25 cellular contexts compared by ENCODE assay signal in the genomic region with DNA sequence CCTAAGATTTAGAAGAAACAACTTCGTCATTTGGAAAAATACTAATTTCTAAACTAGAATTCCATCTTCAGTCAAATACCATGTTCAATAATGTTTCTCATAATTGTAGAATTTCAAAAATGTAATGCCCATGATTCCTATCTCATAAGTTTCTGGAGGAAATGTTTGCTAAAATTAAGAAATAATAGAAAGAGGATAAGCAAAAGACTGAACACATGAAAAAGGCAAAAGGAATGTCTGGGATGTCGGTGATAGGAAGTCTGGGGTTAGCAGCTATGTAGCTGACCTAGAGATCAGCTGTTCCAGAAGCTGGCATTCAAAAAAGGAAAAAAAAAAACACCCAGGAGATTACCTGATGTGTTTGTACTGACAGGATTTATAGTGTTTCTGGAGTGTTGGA. TPM values are rescaled to one million over a fixed set of nuclear protein-coding genes. Genes with fewer than 3 reads are reported as not detected.
DNase-seq lines count a peak whose midpoint lies in the region; TF ChIP-seq lines count a peak whose summit lies in the region.
"Had no signal": no experiment of that assay in that cellular context is flagged by ENCODE, and none has a peak within 500 bp of the region (broad histone marks: within the 10 kb centered on the region; RNA-seq: fewer than 3 reads in every experiment).

No MANE protein-coding gene starts in this region.

- no peak overlapping the region for H3K18ac ChIP-seq in mesendoderm (ENCODE audit: low read length)

- DNase-seq in A172 (ENCODE audit: low spot score) (peak; percentile 45), LHCN-M2 (ENCODE audit: low read depth) (peak; percentile 60), chondrocyte (ENCODE audit: low spot score) (no peak), mesendoderm (peak; percentile 50), MCF 10A (ENCODE audit: unreplicated experiment) (no peak), ureter (ENCODE audit: low spot score) (no peak), RWPE1 (ENCODE audit: low spot score) (no peak)
- DNase-seq in activated T-cell treated with anti-CD3 and anti-CD28 coated beads, Interleukin-2, amount 50 U/mL, for 24 hours = no peak
- DNase-seq: activated CD8-positive, alpha-beta memory T cell treated with anti-CD3 and anti-CD28 coated beads, Interleukin-2, amount 50 U/mL, for 4 hours; activated naive CD8-positive, alpha-beta T cell treated with anti-CD3 and anti-CD28 coated beads for 36 hours; AML-193; cortex of kidney; IMR-90; left ventricle myocardium inferior; MG63; mucosa of descending colon; NCI-H1436 treated with DMSO at 0.1 percent for 48 hours; NCI-H524; spleen; stimulated activated CD4-positive, alpha-beta T cell treated with anti-CD3 and anti-CD28 coated beads, Interleukin-4, amount 100 ng/mL, for 1 hour; stimulated activated naive CD4-positive, alpha-beta T cell treated with Interleukin-2 at 50 U/mL for 16 hours had no signal

- H3K27me3 Mint-ChIP-seq in chondrocyte (ENCODE audit: low read depth) = no peaks in the 10 kb centered on the region
- no peaks in the 10 kb centered on the region for H3K27me3 Mint-ChIP-seq in activated T-cell treated with anti-CD3 and anti-CD28 coated beads, Interleukin-2, amount 50 U/mL, for 24 hours
- no peaks in the 10 kb centered on the region for H3K27me3 Mint-ChIP-seq in MCF 10A (ENCODE audit: insufficient read depth, unreplicated experiment)
- H3K27me3 Mint-ChIP-seq: activated naive CD8-positive, alpha-beta T cell treated with anti-CD3 and anti-CD28 coated beads for 36 hours; brain had no signal

- no peak overlapping the region for H2BK120ac ChIP-seq in mesendoderm (ENCODE audit: low read depth, low read length)

- H3K79me1 ChIP-seq in mesendoderm (ENCODE audit: low read length) = no peaks in the 10 kb centered on the region

- no peak overlapping the region for H3K4me2 ChIP-seq in mesendoderm (ENCODE audit: low read length)

- no peaks in the 10 kb centered on the region for H3K79me2 ChIP-seq in mesendoderm (ENCODE audit: control insufficient read depth, insufficient read depth, low read length)

- no peak overlapping the region for H2BK15ac ChIP-seq in mesendoderm (replicated peaks; ENCODE audit: low read depth)

- no peak overlapping the region for H4K8ac ChIP-seq in mesendoderm (ENCODE audit: low read depth, low read length)

- TF ChIP-seq CTCF in chondrocyte (IDR thresholded peaks at IDR 0.05) = no peak
- TF ChIP-seq CTCF in MCF 10A (IDR thresholded peaks at IDR 0.05; ENCODE audit: unreplicated experiment) = no peak
- TF ChIP-seq CTCF in RWPE1 (conservative IDR thresholded peaks at IDR 0.05; ENCODE audit: low read depth) = no peak

- no TSS peak for BruUV-seq in MCF 10A (replicated peaks; lab: Mats Ljungman, UMichigan)

- H3K23ac ChIP-seq in mesendoderm (ENCODE audit: low read length) = no peak overlapping the region

- H3K4me1 Mint-ChIP-seq in chondrocyte (ENCODE audit: low read depth) = peaks cover 36% of the 10 kb centered on the region
- H3K4me1 Mint-ChIP-seq in activated T-cell treated with anti-CD3 and anti-CD28 coated beads, Interleukin-2, amount 50 U/mL, for 24 hours (ENCODE audit: low read depth) = no peaks in the 10 kb centered on the region
- no peaks in the 10 kb centered on the region for H3K4me1 Mint-ChIP-seq in MCF 10A (ENCODE audit: insufficient read depth, unreplicated experiment)
- H3K4me1 Mint-ChIP-seq: activated naive CD8-positive, alpha-beta T cell treated with anti-CD3 and anti-CD28 coated beads for 36 hours had no signal

- no peak overlapping the region for H3K4ac ChIP-seq in mesendoderm (ENCODE audit: low read depth, low read length)

- H3K27ac Mint-ChIP-seq in chondrocyte (ENCODE audit: unreplicated experiment) = peak overlapping the region; percentile 82
- H3K27ac Mint-ChIP-seq in activated T-cell treated with anti-CD3 and anti-CD28 coated beads, Interleukin-2, amount 50 U/mL, for 24 hours = no peak overlapping the region
- no peak overlapping the region for H3K27ac Mint-ChIP-seq in MCF 10A (ENCODE audit: low read depth, unreplicated experiment)
- H3K27ac Mint-ChIP-seq: activated naive CD8-positive, alpha-beta T cell treated with anti-CD3 and anti-CD28 coated beads for 36 hours; activated T-helper 2 cell treated with anti-CD3 and anti-CD28 coated beads, Interferon-gamma antibody, Interleukin-2, Interleukin-4, amounts not matched to agents 10 μg/mL and 5 μg/mL and 100 μg/mL, durations not matched to agents 14 hours and 24 hours and 36 hours; brain had no signal

- H4K5ac ChIP-seq in mesendoderm (ENCODE audit: low read length) = no peak overlapping the region

- WGBS in mesendoderm (ENCODE audit: extremely low coverage, insufficient coverage, low lambda C conversion rate) = no CpG with 5 or more reads among the region's 2 CpGs

- intact Hi-C loops in MCF 10A (cut with micrococcal nuclease) = loop anchor here (10.0 kb wide), 1 partner anchor 485 kb away; no protein-coding TSS in a partner anchor

- H3K27me3 ChIP-seq in mesendoderm (ENCODE audit: insufficient read depth, low read length, poor library complexity) = no peaks in the 10 kb centered on the region
- H3K27me3 ChIP-seq: MG63, spleen had no signal

- H3K4me3 ChIP-seq in mesendoderm (ENCODE audit: low read length) = no peak overlapping the region
- H3K4me3 ChIP-seq: left ventricle myocardium inferior, MG63, mucosa of descending colon, spleen had no signal

- H3K36me3 Mint-ChIP-seq in chondrocyte (ENCODE audit: low read depth) = no peaks in the 10 kb centered on the region
- H3K36me3 Mint-ChIP-seq in activated T-cell treated with anti-CD3 and anti-CD28 coated beads, Interleukin-2, amount 50 U/mL, for 24 hours (ENCODE audit: low read depth) = no peaks in the 10 kb centered on the region
- H3K36me3 Mint-ChIP-seq in MCF 10A (ENCODE audit: insufficient read depth, unreplicated experiment) = no peaks in the 10 kb centered on the region
- H3K36me3 Mint-ChIP-seq: activated naive CD8-positive, alpha-beta T cell treated with anti-CD3 and anti-CD28 coated beads for 36 hours; brain had no signal

- H2BK5ac ChIP-seq in mesendoderm (ENCODE audit: low read length) = no peak overlapping the region

- no peaks in the 10 kb centered on the region for H3K4me1 ChIP-seq in mesendoderm (ENCODE audit: control insufficient read depth, low read depth, low read length)
- H3K4me1 ChIP-seq: left ventricle myocardium inferior, spleen had no signal

- POLR2A ChIA-PET in MCF 10A (lab: Yijun Ruan, JAX) (no interaction called here), RWPE1 (lab: Yijun Ruan, JAX; ENCODE audit: low non-redundant PET) (no interaction called here)

- peak overlapping the region; percentile 26 for H3K4me3 Mint-ChIP-seq in chondrocyte (ENCODE audit: unreplicated experiment)
- H3K4me3 Mint-ChIP-seq in activated T-cell treated with anti-CD3 and anti-CD28 coated beads, Interleukin-2, amount 50 U/mL, for 24 hours = no peak overlapping the region
- no peak overlapping the region for H3K4me3 Mint-ChIP-seq in MCF 10A (ENCODE audit: unreplicated experiment)
- H3K4me3 Mint-ChIP-seq: activated naive CD8-positive, alpha-beta T cell treated with anti-CD3 and anti-CD28 coated beads for 36 hours; brain had no signal

- CTCF ChIA-PET in MCF 10A (lab: Yijun Ruan, JAX) = no interaction called here
- CTCF ChIA-PET in RWPE1 (lab: Yijun Ruan, JAX) = no interaction called here

- no peak overlapping the region for H2AK5ac ChIP-seq in mesendoderm (ENCODE audit: low read length)

- H3K27ac ChIP-seq in mesendoderm (ENCODE audit: low read depth, low read length) (no peak overlapping the region), RWPE1 (no peak overlapping the region)
- H3K27ac ChIP-seq: 22Rv1, left ventricle myocardium inferior, spleen had no signal

- H3K9ac ChIP-seq in mesendoderm (ENCODE audit: low read length) = no peak overlapping the region

- H3K9me3 Mint-ChIP-seq in chondrocyte (ENCODE audit: low read depth) (no peaks in the 10 kb centered on the region), MCF 10A (ENCODE audit: unreplicated experiment) (no peaks in the 10 kb centered on the region)
- peaks cover 5% of the 10 kb centered on the region for H3K9me3 Mint-ChIP-seq in activated T-cell treated with anti-CD3 and anti-CD28 coated beads, Interleukin-2, amount 50 U/mL, for 24 hours
- H3K9me3 Mint-ChIP-seq: activated naive CD8-positive, alpha-beta T cell treated with anti-CD3 and anti-CD28 coated beads for 36 hours; activated T-helper 2 cell treated with anti-CD3 and anti-CD28 coated beads, Interferon-gamma antibody, Interleukin-2, Interleukin-4, amounts not matched to agents 10 μg/mL and 5 μg/mL and 100 μg/mL, durations not matched to agents 14 hours and 24 hours and 36 hours; brain had no signal

- no peaks in the 10 kb centered on the region for H3K36me3 ChIP-seq in mesendoderm (ENCODE audit: control insufficient read depth, insufficient read depth, low read length)
- H3K36me3 ChIP-seq: left ventricle myocardium inferior, MG63, spleen had no signal

- H3K56ac ChIP-seq in mesendoderm (ENCODE audit: low read length) = no peak overlapping the region

RNA-seq across cellular contexts. Expression of gene PCDH10, which starts 18.9 kb away (rescaled TPM):
- 14.1 and 18.9 TPM in 2 replicates for total RNA-seq in A172 (2014; rRNA removed; shearing (Covaris generic))
- total RNA-seq in LHCN-M2 (2014; rRNA removed) = 1.0 and 1.3 TPM in 2 replicates
- polyA plus RNA-seq in LHCN-M2 (2012) = 3.6 TPM
- 30.2 to 69.6 TPM (median 30.5 TPM) in 3 replicates for total RNA-seq in chondrocyte
- 86.0 TPM for polyA plus RNA-seq in mesendoderm (2013, experiment 1 of 2)
- 86.7 TPM for polyA plus RNA-seq in mesendoderm (2013, experiment 2 of 2)
- not detected in 2 replicates for total RNA-seq in MCF 10A (2022)
- 12.1 TPM for total RNA-seq in ureter
- total RNA-seq: activated naive CD8-positive, alpha-beta T cell treated with anti-CD3 and anti-CD28 coated beads for 36 hours; T-helper 2 cell treated with Interferon-gamma antibody and Interleukin-4, amounts not matched to agents 100 ng/mL and 5 ng/mL, for 36 hours had no signal

Comparison
In these comparisons a context has a peak if more than half of its experiments do, and no peak if none do; other contexts are left out.
1. DNase-seq: peak in A172 (single experiment), LHCN-M2 (single experiment) and mesendoderm (single experiment); none in chondrocyte (single experiment), activated T-cell treated with anti-CD3 and anti-CD28 coated beads, Interleukin-2, amount 50 U/mL, for 24 hours (single experiment), MCF 10A (single experiment), ureter (single experiment) and RWPE1 (single experiment).